Comparison of ENCODE assay signal across 8 cellular contexts in genomic region chr12:12726543-12727093, GRCh38. TPM values are rescaled to one million over a fixed set of nuclear protein-coding genes. Genes with fewer than 3 reads are reported as not detected.
DNase-seq lines count a peak whose midpoint lies in the region; ATAC-seq and TF ChIP-seq lines count a peak whose summit lies in the region.

No MANE protein-coding gene starts in this region.

- DNase-seq in Calu3: no peak
- DNase-seq in activated naive CD8-positive, alpha-beta T cell treated with anti-CD3 and anti-CD28 coated beads for 36 hours: no peak
- DNase-seq in inferior parietal cortex (ENCODE audit: extremely low spot score): peak; percentile 23
- DNase-seq in HuH-7 (ENCODE audit: low spot score): no peak

- H3K9me3 Mint-ChIP-seq in Calu3 (ENCODE audit: low read depth, unreplicated experiment) (no peaks in the 10 kb centered on the region), IgD-negative memory B cell (no peaks in the 10 kb centered on the region)
- no peaks in the 10 kb centered on the region for H3K9me3 Mint-ChIP-seq in activated naive CD8-positive, alpha-beta T cell treated with anti-CD3 and anti-CD28 coated beads for 36 hours

- peak overlapping the region; percentile 1 for H3K27ac ChIP-seq in stomach smooth muscle (ENCODE audit: low read length)

- peak overlapping the region; percentile 99 for H3K4me3 Mint-ChIP-seq in Calu3 (ENCODE audit: low read depth, unreplicated experiment)
- H3K4me3 Mint-ChIP-seq in IgD-negative memory B cell: peak overlapping the region; percentile 96 to 99 (median 98)
- H3K4me3 Mint-ChIP-seq in activated naive CD8-positive, alpha-beta T cell treated with anti-CD3 and anti-CD28 coated beads for 36 hours: peak overlapping the region; percentile 88

- BruUV-seq in Calu3 (replicated peaks; lab: Mats Ljungman, UMichigan): TSS peak; percentile 69

- TF ChIP-seq CTCF in Calu3 (IDR thresholded peaks at IDR 0.05; ENCODE audit: unreplicated experiment): no peak

- peak overlapping the region; percentile 55 to 86 for H3K4me3 ChIP-seq in stomach smooth muscle (ENCODE audit: low read length in 2 of 2)

- peak overlapping the region; percentile 37 to 60 for H3K9ac ChIP-seq in stomach smooth muscle (ENCODE audit: low read length in 2 of 2)

- peaks cover 61% of the 10 kb centered on the region for H3K36me3 Mint-ChIP-seq in Calu3 (ENCODE audit: insufficient read depth, unreplicated experiment)
- peaks cover 1% of the 10 kb centered on the region for H3K36me3 Mint-ChIP-seq in IgD-negative memory B cell
- H3K36me3 Mint-ChIP-seq in activated naive CD8-positive, alpha-beta T cell treated with anti-CD3 and anti-CD28 coated beads for 36 hours: peaks cover 51% of the 10 kb centered on the region

- CTCF ChIA-PET in Calu3 (lab: Charles Lee): interaction anchor here (1.0 kb wide), 1 partner anchor 25 kb away, joined by 3 read pairs; no protein-coding TSS in a partner anchor

- no peak for ATAC-seq in GM21367 (IDR thresholded peaks at IDR 0.05; ENCODE audit: unreplicated experiment)
- ATAC-seq in GM21825 (IDR thresholded peaks at IDR 0.05; ENCODE audit: unreplicated experiment): no peak

- H3K36me3 ChIP-seq in stomach smooth muscle (ENCODE audit: control insufficient read depth in 2 of 2, insufficient read depth in 2 of 2, low read length in 2 of 2): peaks cover 0 to under 1% of the 10 kb centered on the region in 2 donors

- H3K27me3 ChIP-seq in stomach smooth muscle (ENCODE audit: control insufficient read depth in 1 of 2, insufficient read depth in 2 of 2, low read length in 2 of 2): no peaks in the 10 kb centered on the region

- H3K27me3 Mint-ChIP-seq in Calu3 (ENCODE audit: unreplicated experiment) (no peaks in the 10 kb centered on the region), IgD-negative memory B cell (no peaks in the 10 kb centered on the region)
- H3K27me3 Mint-ChIP-seq in activated naive CD8-positive, alpha-beta T cell treated with anti-CD3 and anti-CD28 coated beads for 36 hours: peaks cover 4% of the 10 kb centered on the region

- no peaks in the 10 kb centered on the region for H3K9me3 ChIP-seq in stomach smooth muscle (ENCODE audit: control insufficient read depth in 2 of 2, low read length in 2 of 2)

- intact Hi-C loops in Calu3 (cut with micrococcal nuclease; ENCODE audit: unreplicated experiment): loop anchor here (1.0 to 10.0 kb wide), 3 partner anchors 8 to 248 kb away; no protein-coding TSS in a partner anchor

- H3K4me1 Mint-ChIP-seq in Calu3 (ENCODE audit: low read depth, unreplicated experiment) (peaks cover 17% of the 10 kb centered on the region), IgD-negative memory B cell (peaks cover 21 to 30% (median 23%) of the 10 kb centered on the region in 3 donors)
- peaks cover 40% of the 10 kb centered on the region for H3K4me1 Mint-ChIP-seq in activated naive CD8-positive, alpha-beta T cell treated with anti-CD3 and anti-CD28 coated beads for 36 hours

- peaks cover 11% of the 10 kb centered on the region for H3K4me1 ChIP-seq in stomach smooth muscle (ENCODE audit: control insufficient read depth, insufficient read depth, low read length)

- H3K27ac Mint-ChIP-seq in Calu3 (ENCODE audit: unreplicated experiment): peak overlapping the region; percentile 98
- H3K27ac Mint-ChIP-seq in IgD-negative memory B cell: peak overlapping the region; percentile 98 to 100 (median 99)
- peak overlapping the region; percentile 99 for H3K27ac Mint-ChIP-seq in activated naive CD8-positive, alpha-beta T cell treated with anti-CD3 and anti-CD28 coated beads for 36 hours

RNA-seq across cellular contexts. Expression of gene CDKN1B, which starts 9.4 kb away (rescaled TPM):
- total RNA-seq in Calu3 (2022): 37.7 and 41.0 TPM in 2 replicates
- 12.5 TPM for polyA plus RNA-seq in IgD-negative memory B cell
- total RNA-seq in activated naive CD8-positive, alpha-beta T cell treated with anti-CD3 and anti-CD28 coated beads for 36 hours: 10 to 100 TPM; 26.0 to 26.1 TPM

RNA-seq across cellular contexts. Expression of gene GPR19, which starts 30.6 kb away (rescaled TPM):
- 5.4 and 6.0 TPM in 2 replicates for total RNA-seq in Calu3 (2022)
- 0.36 TPM for polyA plus RNA-seq in IgD-negative memory B cell
- 10 to 100 TPM; 10.3 to 11.3 TPM for total RNA-seq in activated naive CD8-positive, alpha-beta T cell treated with anti-CD3 and anti-CD28 coated beads for 36 hours

RNA-seq across cellular contexts. Expression of gene APOLD1, which starts 58.8 kb away (rescaled TPM):
- 5.2 and 5.3 TPM in 2 replicates for total RNA-seq in Calu3 (2022)
- 0.23 TPM for polyA plus RNA-seq in IgD-negative memory B cell
- total RNA-seq in activated naive CD8-positive, alpha-beta T cell treated with anti-CD3 and anti-CD28 coated beads for 36 hours: 1 to 10 TPM; 2.3 to 3.1 TPM
